In genomic region chr3:23455084-23455483, GRCh38 we compare ENCODE assay signal across 13 cellular contexts.
DNase-seq lines count a peak whose midpoint lies in the region; ATAC-seq and TF ChIP-seq lines count a peak whose summit lies in the region.
"Had no signal": no experiment of that assay in that cellular context is flagged by ENCODE, and none has a peak within 500 bp of the region (broad histone marks: within the 10 kb centered on the region; RNA-seq: fewer than 3 reads in every experiment).

No MANE protein-coding gene starts in this region.

- no peak overlapping the region for H3K4me3 Mint-ChIP-seq in endodermal cell
- no peak overlapping the region for H3K4me3 Mint-ChIP-seq in neural progenitor cell
- H3K4me3 Mint-ChIP-seq: activated CD4-positive, alpha-beta memory T cell treated with anti-CD3 and anti-CD28 coated beads, Interleukin-2, amount 10 ng/mL, durations not matched to agents 7 days and 5 days had no signal

- H3K4me1 Mint-ChIP-seq in endodermal cell (peaks cover 6% of the 10 kb centered on the region), neural progenitor cell (peaks cover 12% of the 10 kb centered on the region)
- H3K4me1 Mint-ChIP-seq: activated CD4-positive, alpha-beta memory T cell treated with anti-CD3 and anti-CD28 coated beads, Interleukin-2, amount 10 ng/mL, durations not matched to agents 7 days and 5 days had no signal

- H3K9me3 ChIP-seq in endodermal cell (ENCODE audit: control insufficient read depth, low read length) = no peaks in the 10 kb centered on the region
- no peaks in the 10 kb centered on the region for H3K9me3 ChIP-seq in neural progenitor cell (ENCODE audit: low read depth)

- TF ChIP-seq CTCF in astrocyte of the cerebellum (IDR thresholded peaks at IDR 0.05; ENCODE audit: low read depth, low read length, missing control alignments) (no peak), endodermal cell (conservative IDR thresholded peaks at IDR 0.05) (no peak), neural progenitor cell (IDR thresholded peaks at IDR 0.05) (no peak)

- H3F3A ChIP-seq in neural progenitor cell (ENCODE audit: low read depth) = no peaks in the 10 kb centered on the region

- H2AFZ ChIP-seq in neural progenitor cell (replicated peaks) = no peak overlapping the region

- H3K4me3 ChIP-seq in astrocyte of the cerebellum (ENCODE audit: low read depth, low read length) = no peak overlapping the region
- no peak overlapping the region for H3K4me3 ChIP-seq in endodermal cell (ENCODE audit: low read length)
- no peak overlapping the region for H3K4me3 ChIP-seq in neural progenitor cell

- H3K9me3 Mint-ChIP-seq in endodermal cell (no peaks in the 10 kb centered on the region), neural progenitor cell (peaks cover 21% of the 10 kb centered on the region)
- H3K9me3 Mint-ChIP-seq: activated CD4-positive, alpha-beta memory T cell treated with anti-CD3 and anti-CD28 coated beads, Interleukin-2, amount 10 ng/mL, durations not matched to agents 7 days and 5 days had no signal

- no peak overlapping the region for H3K4me2 ChIP-seq in neural progenitor cell

- H3K27me3 ChIP-seq in endodermal cell (ENCODE audit: control insufficient read depth, insufficient read depth, low read length, poor library complexity, severe bottlenecking) (no peaks in the 10 kb centered on the region), neural progenitor cell (no peaks in the 10 kb centered on the region)

- no peak overlapping the region for H3K27ac ChIP-seq in endodermal cell (ENCODE audit: low read depth, low read length)
- H3K27ac ChIP-seq in neural progenitor cell = no peak overlapping the region

- no peaks in the 10 kb centered on the region for H3K36me3 Mint-ChIP-seq in endodermal cell (ENCODE audit: low read depth)
- peaks cover 10% of the 10 kb centered on the region for H3K36me3 Mint-ChIP-seq in neural progenitor cell

- no peaks in the 10 kb centered on the region for H3K27me3 Mint-ChIP-seq in endodermal cell (ENCODE audit: insufficient read depth)
- no peaks in the 10 kb centered on the region for H3K27me3 Mint-ChIP-seq in neural progenitor cell (ENCODE audit: insufficient read depth, low read depth)
- H3K27me3 Mint-ChIP-seq: activated CD4-positive, alpha-beta memory T cell treated with anti-CD3 and anti-CD28 coated beads, Interleukin-2, amount 10 ng/mL, durations not matched to agents 7 days and 5 days had no signal

- whole genome bisulfite sequencing in endodermal cell (ENCODE audit: insufficient coverage in 1 of 2, insufficient read length in 1 of 2), 2 experiments = 93% methylated on average over 3 of the region's 3 CpGs; no CpG with 5 or more reads in 1 of the 2 experiments

- H3K4me1 ChIP-seq in endodermal cell (ENCODE audit: control insufficient read depth, insufficient read depth, low read length) (no peaks in the 10 kb centered on the region), neural progenitor cell (peaks cover 9% of the 10 kb centered on the region)

- H3K9ac ChIP-seq in endodermal cell (ENCODE audit: extremely low read depth, low read length, poor library complexity, severe bottlenecking) = no peak overlapping the region
- H3K9ac ChIP-seq in neural progenitor cell = no peak overlapping the region

- peaks cover 4% of the 10 kb centered on the region for H4K20me1 ChIP-seq in neural progenitor cell (ENCODE audit: low read depth)

- in situ Hi-C loops in astrocyte of the cerebellum (cut with HindIII; ENCODE audit: low sequenced_read_pairs) = loop anchor here (5.0 kb wide), 1 partner anchor 33 kb away; no protein-coding TSS in a partner anchor

- H3K79me2 ChIP-seq in neural progenitor cell (ENCODE audit: low read depth) = peaks cover 25% of the 10 kb centered on the region

- DNase-seq in Daoy (ENCODE audit: low read depth) (peak; percentile 54), Kasumi-1 (lab: John Stamatoyannopoulos, UW) (peak; percentile 60 to 71), astrocyte of the cerebellum (ENCODE audit: low read depth) (peak; percentile 80), kidney glomerular epithelial cell (lab: John Stamatoyannopoulos, UW) (peak; percentile 8), SHP77 (lab: John Stamatoyannopoulos, UW) (no peak), endodermal cell (no peak), neural progenitor cell (ENCODE audit: low spot score) (no peak)
- DNase-seq: activated CD4-positive, alpha-beta memory T cell treated with anti-CD3 and anti-CD28 coated beads, Interleukin-2, amount 10 ng/mL, durations not matched to agents 7 days and 5 days; amniotic stem cell; DMS153; NCI-H2029; stimulated activated naive CD4-positive, alpha-beta T cell treated with Interleukin-2 at 50 U/mL for 16 hours had no signal

- H3K36me3 ChIP-seq in endodermal cell (ENCODE audit: control insufficient read depth, insufficient read depth, low read length) (no peaks in the 10 kb centered on the region), neural progenitor cell (no peaks in the 10 kb centered on the region)

- no peak overlapping the region for H3K27ac Mint-ChIP-seq in endodermal cell
- no peak overlapping the region for H3K27ac Mint-ChIP-seq in neural progenitor cell
- H3K27ac Mint-ChIP-seq: activated CD4-positive, alpha-beta memory T cell treated with anti-CD3 and anti-CD28 coated beads, Interleukin-2, amount 10 ng/mL, durations not matched to agents 7 days and 5 days had no signal

- no peak for ATAC-seq in GM18502 (IDR thresholded peaks at IDR 0.05; ENCODE audit: poor library complexity, unreplicated experiment)

Comparison
In these comparisons a context has a peak if more than half of its experiments do, and no peak if none do; other contexts are left out.
1. DNase-seq: peak in Daoy (single experiment), Kasumi-1 (2 of 2), astrocyte of the cerebellum (single experiment) and kidney glomerular epithelial cell (single experiment); none in SHP77 (0 of 2), endodermal cell (single experiment) and neural progenitor cell (single experiment).